In the genomic region with DNA sequence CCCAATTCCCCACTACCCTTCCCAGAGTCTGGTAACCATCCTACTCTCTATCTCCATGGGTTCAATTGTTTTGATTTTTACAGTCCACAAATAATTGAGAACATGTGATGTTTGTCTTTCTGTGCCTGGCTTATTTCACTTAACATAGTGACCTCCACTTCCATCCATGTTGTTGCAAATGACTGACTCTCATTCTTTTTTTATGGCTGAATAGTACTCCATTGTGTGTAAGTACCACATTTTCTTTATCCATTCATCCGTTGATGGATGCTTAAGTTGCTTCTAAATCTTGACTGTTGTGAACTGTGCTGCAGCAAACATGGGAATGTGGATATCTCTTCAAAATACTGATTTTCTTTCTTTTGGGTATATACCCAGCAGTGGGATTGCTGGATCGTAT, we compare ENCODE assay signal across 9 cellular contexts. TPM values are rescaled to one million over a fixed set of nuclear protein-coding genes. Genes with fewer than 3 reads are reported as not detected.
"Had no signal": no experiment of that assay in that cellular context is flagged by ENCODE, and none has a peak within 500 bp of the region (broad histone marks: within the 10 kb centered on the region; RNA-seq: fewer than 3 reads in every experiment).

No MANE protein-coding gene starts in this region.

RNA-seq across cellular contexts. Expression of gene CELF3, which starts 46.6 kb away (rescaled TPM):
- polyA plus RNA-seq: endothelial cell of umbilical vein, fibroblast of lung, foreskin keratinocyte, heart left ventricle, immature natural killer cell, liver, mammary epithelial cell had no signal

RNA-seq across cellular contexts. Expression of gene RIIAD1, which starts 51.3 kb away (rescaled TPM):
- polyA plus RNA-seq: endothelial cell of umbilical vein, esophagus, fibroblast of lung, foreskin keratinocyte, hepatocyte, immature natural killer cell, liver, mammary epithelial cell had no signal
